In the genomic region with DNA sequence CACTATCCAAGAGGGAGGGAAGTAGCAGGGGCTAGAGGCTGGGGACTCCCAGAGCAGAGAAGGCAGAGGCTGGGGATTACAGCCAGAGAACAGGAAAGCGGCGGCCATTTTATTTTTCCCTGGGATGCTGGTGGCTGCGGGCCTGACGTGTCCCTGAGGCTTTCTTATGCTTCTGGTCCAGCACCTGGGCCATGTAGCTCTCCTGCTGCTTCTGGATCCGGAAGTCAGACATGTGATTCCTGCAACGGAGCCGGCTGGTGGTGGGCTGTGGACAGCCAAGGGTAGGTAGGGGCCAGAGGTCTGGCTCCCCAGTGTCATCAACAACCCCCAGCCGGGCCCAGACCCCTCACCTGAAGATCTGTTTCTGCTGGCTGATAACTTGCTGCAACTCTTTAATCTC, we compare ENCODE assay signal across 19 cellular contexts. TPM values are rescaled to one million over a fixed set of nuclear protein-coding genes. Genes with fewer than 3 reads are reported as not detected.
DNase-seq lines count a peak whose midpoint lies in the region; ATAC-seq and TF ChIP-seq lines count a peak whose summit lies in the region.
"Had no signal": no experiment of that assay in that cellular context is flagged by ENCODE, and none has a peak within 500 bp of the region (broad histone marks: within the 10 kb centered on the region; RNA-seq: fewer than 3 reads in every experiment).

No MANE protein-coding gene starts in this region.

- H3K36me3 Mint-ChIP-seq in activated T-helper 1 cell treated with anti-CD3 and anti-CD28 coated beads, Interleukin-12 subunit alpha, Interleukin-12 subunit beta, Interleukin-2, Interleukin-4 antibody, amounts not matched to agents 30 ng/mL and 10 ng/mL and 1 ng/mL, durations not matched to agents 14 hours and 24 hours and 36 hours (ENCODE audit: low read depth): peaks cover 11% of the 10 kb centered on the region

- H3K4me1 Mint-ChIP-seq in activated T-helper 1 cell treated with anti-CD3 and anti-CD28 coated beads, Interleukin-12 subunit alpha, Interleukin-12 subunit beta, Interleukin-2, Interleukin-4 antibody, amounts not matched to agents 30 ng/mL and 10 ng/mL and 1 ng/mL, durations not matched to agents 14 hours and 24 hours and 36 hours (ENCODE audit: low read depth): peaks cover 33% of the 10 kb centered on the region

- peak overlapping the region; percentile 30 for H3K27ac ChIP-seq in cardiac muscle cell
- H3K27ac ChIP-seq in psoas muscle: peak overlapping the region; percentile 100

- 55 to 66% (median 62%) methylated on average over 8 of the region's 8 CpGs for WGBS in psoas muscle, 3 donors

- H3K27ac Mint-ChIP-seq in activated T-helper 1 cell treated with anti-CD3 and anti-CD28 coated beads, Interleukin-12 subunit alpha, Interleukin-12 subunit beta, Interleukin-2, Interleukin-4 antibody, amounts not matched to agents 30 ng/mL and 10 ng/mL and 1 ng/mL, durations not matched to agents 14 hours and 24 hours and 36 hours: peak overlapping the region; percentile 54
- H3K27ac Mint-ChIP-seq: CD8-positive, alpha-beta T cell had no signal

- ATAC-seq in Right ventricle myocardium inferior (no peak), left ventricle myocardium superior (no peak), psoas muscle (no peak), GM21723 (IDR thresholded peaks at IDR 0.05; ENCODE audit: unreplicated experiment) (no peak)
- ATAC-seq: CD8-positive, alpha-beta T cell; PC-3 had no signal

- no peaks in the 10 kb centered on the region for H3K9me3 ChIP-seq in cardiac muscle cell (ENCODE audit: low read depth)
- H3K9me3 ChIP-seq in psoas muscle: no peaks in the 10 kb centered on the region

- no peak for DNase-seq in cardiac muscle cell (ENCODE audit: low read depth in 1 of 2, low spot score in 1 of 2)
- DNase-seq in Right ventricle myocardium inferior (ENCODE audit: missing footprints): no peak
- DNase-seq in activated T-helper 1 cell treated with anti-CD3 and anti-CD28 coated beads, Interleukin-12 subunit alpha, Interleukin-12 subunit beta, Interleukin-2, Interleukin-4 antibody, amounts not matched to agents 30 ng/mL and 10 ng/mL and 1 ng/mL, durations not matched to agents 14 hours and 24 hours and 36 hours (ENCODE audit: low spot score): no peak
- DNase-seq in left ventricle myocardium superior: peak; percentile 21
- DNase-seq in psoas muscle: peak in 1 of 2 donors; percentile 45
- DNase-seq in GM20000 (ENCODE audit: low spot score): no peak
- DNase-seq in NCI-H187 treated with DMSO at 0.1 percent for 48 hours (lab: John Stamatoyannopoulos, UW): no peak
- DNase-seq: AML-193; CD8-positive, alpha-beta T cell; DMS79 treated with DMSO at 0.1 percent for 48 hours; H7; KG1; NCI-H1092 treated with DMSO at 0.1 percent for 48 hours; NCI-H1694 treated with DMSO at 0.1 percent for 48 hours; NCI-H446; NCI-H748 treated with DMSO at 0.1 percent for 48 hours; PC-3 had no signal

- peaks cover 4% of the 10 kb centered on the region for H3K36me3 ChIP-seq in cardiac muscle cell
- H3K36me3 ChIP-seq in psoas muscle (ENCODE audit: insufficient read depth in 1 of 2, low read depth in 1 of 2): peaks cover 0 to 18% of the 10 kb centered on the region in 2 donors

- no peaks in the 10 kb centered on the region for H3K9me3 Mint-ChIP-seq in activated T-helper 1 cell treated with anti-CD3 and anti-CD28 coated beads, Interleukin-12 subunit alpha, Interleukin-12 subunit beta, Interleukin-2, Interleukin-4 antibody, amounts not matched to agents 30 ng/mL and 10 ng/mL and 1 ng/mL, durations not matched to agents 14 hours and 24 hours and 36 hours
- H3K9me3 Mint-ChIP-seq: CD8-positive, alpha-beta T cell had no signal

- H3K27me3 ChIP-seq in cardiac muscle cell (peaks cover 11% of the 10 kb centered on the region), psoas muscle (ENCODE audit: insufficient read depth in 3 of 3, low read length in 2 of 3) (no peaks in the 10 kb centered on the region)

- intact Hi-C loops in Right ventricle myocardium inferior (cut with DNase I): no loop called here
- intact Hi-C loops in activated T-helper 1 cell treated with anti-CD3 and anti-CD28 coated beads, Interleukin-12 subunit alpha, Interleukin-12 subunit beta, Interleukin-2, Interleukin-4 antibody, amounts not matched to agents 30 ng/mL and 10 ng/mL and 1 ng/mL, durations not matched to agents 14 hours and 24 hours and 36 hours (cut with micrococcal nuclease): no loop called here
- intact Hi-C loops in left ventricle myocardium superior (cut with micrococcal nuclease): no loop called here
- intact Hi-C loops in psoas muscle (cut with DNase I): no loop called here

- peak overlapping the region; percentile 53 for H3K4me3 Mint-ChIP-seq in activated T-helper 1 cell treated with anti-CD3 and anti-CD28 coated beads, Interleukin-12 subunit alpha, Interleukin-12 subunit beta, Interleukin-2, Interleukin-4 antibody, amounts not matched to agents 30 ng/mL and 10 ng/mL and 1 ng/mL, durations not matched to agents 14 hours and 24 hours and 36 hours

- TF ChIP-seq CTCF in cardiac muscle cell (IDR thresholded peaks at IDR 0.05; ENCODE audit: low read depth, low read length) (no peak), psoas muscle (IDR thresholded peaks at IDR 0.05) (no peak), GM20000 (IDR thresholded peaks at IDR 0.05; ENCODE audit: extremely low read depth, missing control alignments) (no peak)

- H3K4me3 ChIP-seq in cardiac muscle cell (no peak overlapping the region), psoas muscle (peak overlapping the region; percentile 93)

- no peaks in the 10 kb centered on the region for H3K4me1 ChIP-seq in cardiac muscle cell (ENCODE audit: low read depth)
- H3K4me1 ChIP-seq in psoas muscle: peaks cover 26% of the 10 kb centered on the region

- no peaks in the 10 kb centered on the region for H3K27me3 Mint-ChIP-seq in activated T-helper 1 cell treated with anti-CD3 and anti-CD28 coated beads, Interleukin-12 subunit alpha, Interleukin-12 subunit beta, Interleukin-2, Interleukin-4 antibody, amounts not matched to agents 30 ng/mL and 10 ng/mL and 1 ng/mL, durations not matched to agents 14 hours and 24 hours and 36 hours (ENCODE audit: insufficient read depth)

RNA-seq across cellular contexts. Expression of a gene that starts 1.8 kb away (rescaled TPM):
- total RNA-seq in cardiac muscle cell (22.2 and 42.5 TPM in 2 replicates), Right ventricle myocardium inferior (49.3 TPM), left ventricle myocardium superior (56.5 TPM), psoas muscle (10 to 100 TPM; 42.3 to 86.7 (median 67.9) TPM)
- polyA plus RNA-seq in cardiac muscle cell (15.2 and 20.5 TPM in 2 replicates), psoas muscle (10 to 100 TPM; 15.2 to 31.3 (median 30.1) TPM)
- total RNA-seq in activated T-helper 1 cell treated with anti-CD3 and anti-CD28 coated beads, Interleukin-12 subunit alpha, Interleukin-12 subunit beta, Interleukin-2, Interleukin-4 antibody, amounts not matched to agents 30 ng/mL and 10 ng/mL and 1 ng/mL, durations not matched to agents 14 hours and 24 hours and 36 hours: 9.1 and 9.3 TPM in 2 replicates

RNA-seq across cellular contexts. Expression of a gene that starts 7.0 kb away (rescaled TPM):
- 2.3 and 5.3 TPM in 2 replicates for total RNA-seq in cardiac muscle cell
- 1.3 and 4.0 TPM in 2 replicates for polyA plus RNA-seq in cardiac muscle cell
- total RNA-seq in Right ventricle myocardium inferior: 1.2 TPM
- total RNA-seq in activated T-helper 1 cell treated with anti-CD3 and anti-CD28 coated beads, Interleukin-12 subunit alpha, Interleukin-12 subunit beta, Interleukin-2, Interleukin-4 antibody, amounts not matched to agents 30 ng/mL and 10 ng/mL and 1 ng/mL, durations not matched to agents 14 hours and 24 hours and 36 hours: 38.1 and 38.8 TPM in 2 replicates
- 1.6 TPM for total RNA-seq in left ventricle myocardium superior
- 1 to 10 TPM in 2 of 4 donors, under 1 TPM in 2; 0.57 to 1.2 (median 0.84) TPM for total RNA-seq in psoas muscle
- under 1 TPM; 0.03 to 0.25 (median 0.25) TPM for polyA plus RNA-seq in psoas muscle
- total RNA-seq: H7, M059J had no signal

RNA-seq across cellular contexts. Expression of a gene that starts 7.2 kb away (rescaled TPM):
- 14.2 and 45.3 TPM in 2 replicates for total RNA-seq in cardiac muscle cell
- 12.8 and 29.0 TPM in 2 replicates for polyA plus RNA-seq in cardiac muscle cell
- total RNA-seq in Right ventricle myocardium inferior: 17.2 TPM
- total RNA-seq in activated T-helper 1 cell treated with anti-CD3 and anti-CD28 coated beads, Interleukin-12 subunit alpha, Interleukin-12 subunit beta, Interleukin-2, Interleukin-4 antibody, amounts not matched to agents 30 ng/mL and 10 ng/mL and 1 ng/mL, durations not matched to agents 14 hours and 24 hours and 36 hours: 4.1 and 5.3 TPM in 2 replicates
- total RNA-seq in left ventricle myocardium superior: 17.3 TPM
- total RNA-seq in psoas muscle: 10 to 100 TPM in 2 of 4 donors, 1 to 10 TPM in 2; 6.7 to 14.6 (median 10.6) TPM
- polyA plus RNA-seq in psoas muscle: 10 to 100 TPM; 11.2 to 18.8 (median 18.3) TPM

RNA-seq across cellular contexts. Expression of a gene that starts 13.6 kb away (rescaled TPM):
- total RNA-seq in cardiac muscle cell: 0.81 TPM in 1 of 2 replicates, not detected in the other
- 0.06 and 0.37 TPM in 2 replicates for polyA plus RNA-seq in cardiac muscle cell
- not detected for total RNA-seq in Right ventricle myocardium inferior
- total RNA-seq in activated T-helper 1 cell treated with anti-CD3 and anti-CD28 coated beads, Interleukin-12 subunit alpha, Interleukin-12 subunit beta, Interleukin-2, Interleukin-4 antibody, amounts not matched to agents 30 ng/mL and 10 ng/mL and 1 ng/mL, durations not matched to agents 14 hours and 24 hours and 36 hours: 1.4 and 1.5 TPM in 2 replicates
- total RNA-seq in left ventricle myocardium superior: not detected
- total RNA-seq in psoas muscle: not detected
- polyA plus RNA-seq in psoas muscle: under 1 TPM in 1 of 3 donors, not detected in 2; 0.03 TPM
- total RNA-seq: CD8-positive, alpha-beta T cell; H7; M059J; PC-3 had no signal

RNA-seq across cellular contexts. Expression of a gene that starts 42.6 kb away (rescaled TPM):
- total RNA-seq in cardiac muscle cell (10.0 and 10.1 TPM in 2 replicates), Right ventricle myocardium inferior (7.9 TPM), left ventricle myocardium superior (10.5 TPM), psoas muscle (10 to 100 TPM in 2 of 4 donors, 1 to 10 TPM in 2; 9.0 to 10.7 (median 10.2) TPM)
- polyA plus RNA-seq in cardiac muscle cell (17.4 and 37.2 TPM in 2 replicates), psoas muscle (10 to 100 TPM in 2 of 3 donors, 1 to 10 TPM in 1; 2.6 to 14.5 (median 13.7) TPM)
- total RNA-seq in activated T-helper 1 cell treated with anti-CD3 and anti-CD28 coated beads, Interleukin-12 subunit alpha, Interleukin-12 subunit beta, Interleukin-2, Interleukin-4 antibody, amounts not matched to agents 30 ng/mL and 10 ng/mL and 1 ng/mL, durations not matched to agents 14 hours and 24 hours and 36 hours: 30.0 and 36.3 TPM in 2 replicates
